ENCODE assay signal across 21 cellular contexts in genomic region chr5:150479416-150479815, GRCh38. TPM values are rescaled to one million over a fixed set of nuclear protein-coding genes. Genes with fewer than 3 reads are reported as not detected.
DNase-seq lines count a peak whose midpoint lies in the region; ATAC-seq and TF ChIP-seq lines count a peak whose summit lies in the region.
"Had no signal": no experiment of that assay in that cellular context is flagged by ENCODE, and none has a peak within 500 bp of the region (broad histone marks: within the 10 kb centered on the region; RNA-seq: fewer than 3 reads in every experiment).

No MANE protein-coding gene starts in this region.

- no peak overlapping the region for H3K4me3 ChIP-seq in neutrophil (ENCODE audit: low read depth in 1 of 2, low read length in 1 of 2)
- H3K4me3 ChIP-seq: MG63, Peyer's patch had no signal

- H3K27ac Mint-ChIP-seq in activated CD8-positive, alpha-beta memory T cell treated with anti-CD3 and anti-CD28 coated beads, Interleukin-2, amount 10 ng/mL, durations not matched to agents 7 days and 5 days, result peak overlapping the region; percentile 16
- peak overlapping the region; percentile 29 for H3K27ac Mint-ChIP-seq in chondrocyte (ENCODE audit: unreplicated experiment)
- H3K27ac Mint-ChIP-seq: B cell had no signal

- H3K36me3 ChIP-seq in neutrophil, result no peaks in the 10 kb centered on the region
- H3K36me3 ChIP-seq: MG63, Peyer's patch had no signal

- DNase-seq in activated CD8-positive, alpha-beta memory T cell treated with anti-CD3 and anti-CD28 coated beads, Interleukin-2, amount 10 ng/mL, durations not matched to agents 7 days and 5 days, result no peak
- DNase-seq in activated CD8-positive, alpha-beta memory T cell treated with anti-CD3 and anti-CD28 coated beads, Interleukin-2, amount 50 U/mL, for 48 hours, result no peak
- DNase-seq in chondrocyte (ENCODE audit: low spot score) (no peak), SKM-1 (lab: John Stamatoyannopoulos, UW; ENCODE audit: unreplicated experiment) (no peak), dedifferentiated amniotic fluid mesenchymal stem cell (ENCODE audit: extremely low spot score) (no peak), NCI-H2107 (lab: John Stamatoyannopoulos, UW) (no peak)
- DNase-seq: Calu3, DND-41, H7, KG1, MG63, NCI-H1105 treated with DMSO at 0.1 percent for 48 hours, NCI-H2029, NCI-H2227 treated with DMSO at 0.1 percent for 48 hours, NCI-H526 treated with DMSO at 0.1 percent for 48 hours, Peyer's patch, SIG-M5, SK-N-SH had no signal

- H3K9me3 ChIP-seq in neutrophil, result no peaks in the 10 kb centered on the region
- H3K9me3 ChIP-seq: MG63, Peyer's patch, SK-N-SH had no signal

- peaks cover 47 to 58% of the 10 kb centered on the region in 2 experiments for H3K4me1 ChIP-seq in neutrophil (ENCODE audit: control insufficient read depth in 1 of 2, insufficient read depth in 1 of 2, low read depth in 1 of 2, low read length in 1 of 2)
- H3K4me1 ChIP-seq: Peyer's patch had no signal

- ATAC-seq in activated CD8-positive, alpha-beta memory T cell treated with anti-CD3 and anti-CD28 coated beads, Interleukin-2, amount 10 ng/mL, durations not matched to agents 7 days and 5 days, result no peak

- H3K27me3 Mint-ChIP-seq in activated CD8-positive, alpha-beta memory T cell treated with anti-CD3 and anti-CD28 coated beads, Interleukin-2, amount 10 ng/mL, durations not matched to agents 7 days and 5 days, result peaks cover 15% of the 10 kb centered on the region
- no peaks in the 10 kb centered on the region for H3K27me3 Mint-ChIP-seq in chondrocyte (ENCODE audit: low read depth)
- H3K27me3 Mint-ChIP-seq: B cell had no signal

- H3K4me1 Mint-ChIP-seq in activated CD8-positive, alpha-beta memory T cell treated with anti-CD3 and anti-CD28 coated beads, Interleukin-2, amount 10 ng/mL, durations not matched to agents 7 days and 5 days, result peaks cover 4% of the 10 kb centered on the region
- peaks cover 56% of the 10 kb centered on the region for H3K4me1 Mint-ChIP-seq in chondrocyte (ENCODE audit: low read depth)

- H3K4me3 Mint-ChIP-seq in activated CD8-positive, alpha-beta memory T cell treated with anti-CD3 and anti-CD28 coated beads, Interleukin-2, amount 10 ng/mL, durations not matched to agents 7 days and 5 days, result no peak overlapping the region
- no peak overlapping the region for H3K4me3 Mint-ChIP-seq in chondrocyte (ENCODE audit: unreplicated experiment)
- H3K4me3 Mint-ChIP-seq: B cell had no signal

- H3K36me3 Mint-ChIP-seq in activated CD8-positive, alpha-beta memory T cell treated with anti-CD3 and anti-CD28 coated beads, Interleukin-2, amount 10 ng/mL, durations not matched to agents 7 days and 5 days, result no peaks in the 10 kb centered on the region
- peaks cover 1% of the 10 kb centered on the region for H3K36me3 Mint-ChIP-seq in chondrocyte (ENCODE audit: low read depth)

- no peaks in the 10 kb centered on the region for H3K9me3 Mint-ChIP-seq in activated CD8-positive, alpha-beta memory T cell treated with anti-CD3 and anti-CD28 coated beads, Interleukin-2, amount 10 ng/mL, durations not matched to agents 7 days and 5 days (ENCODE audit: low read depth)
- no peaks in the 10 kb centered on the region for H3K9me3 Mint-ChIP-seq in chondrocyte (ENCODE audit: low read depth)

- TF ChIP-seq CTCF in chondrocyte (IDR thresholded peaks at IDR 0.05), result no peak
- no peak for TF ChIP-seq CTCF in neutrophil (IDR thresholded peaks at IDR 0.05)

- peak overlapping the region; percentile 97 for H3K27ac ChIP-seq in neutrophil
- H3K27ac ChIP-seq: 22Rv1, Peyer's patch had no signal

- CTCF ChIA-PET in activated CD8-positive, alpha-beta memory T cell treated with anti-CD3 and anti-CD28 coated beads, Interleukin-2, amount 10 ng/mL, durations not matched to agents 7 days and 5 days (lab: Charles Lee), result no interaction called here

- H3K27me3 ChIP-seq in neutrophil, result no peaks in the 10 kb centered on the region
- H3K27me3 ChIP-seq: MG63, Peyer's patch had no signal

RNA-seq across cellular contexts. Expression of gene NDST1, which starts 28.5 kb away (rescaled TPM):
- under 1 TPM; 0.58 to 0.68 TPM for total RNA-seq in activated CD8-positive, alpha-beta memory T cell treated with anti-CD3 and anti-CD28 coated beads, Interleukin-2, amount 10 ng/mL, durations not matched to agents 7 days and 5 days
- 223 to 229 TPM (median 228 TPM) in 3 replicates for total RNA-seq in chondrocyte

RNA-seq across cellular contexts. Expression of gene RPS14, which starts 29.9 kb away (rescaled TPM):
- 1,000 to 10,000 TPM; 1,980 to 2,218 TPM for total RNA-seq in activated CD8-positive, alpha-beta memory T cell treated with anti-CD3 and anti-CD28 coated beads, Interleukin-2, amount 10 ng/mL, durations not matched to agents 7 days and 5 days
- 1,092 to 1,234 TPM (median 1,121 TPM) in 3 replicates for total RNA-seq in chondrocyte

Comparison
In these comparisons a context has a peak if more than half of its experiments do, and no peak if none do; other contexts are left out.
1. RNA of gene NDST1, which starts 28.5 kb away (total RNA-seq): 223 to 229 TPM in chondrocyte; 0.58 to 0.68 TPM in activated CD8-positive, alpha-beta memory T cell treated with anti-CD3 and anti-CD28 coated beads, Interleukin-2, amount 10 ng/mL, durations not matched to agents 7 days and 5 days; every median in the first group is over 100 times any median in the second.